ENCODE assay signal across 1 cellular context in the genomic region with DNA sequence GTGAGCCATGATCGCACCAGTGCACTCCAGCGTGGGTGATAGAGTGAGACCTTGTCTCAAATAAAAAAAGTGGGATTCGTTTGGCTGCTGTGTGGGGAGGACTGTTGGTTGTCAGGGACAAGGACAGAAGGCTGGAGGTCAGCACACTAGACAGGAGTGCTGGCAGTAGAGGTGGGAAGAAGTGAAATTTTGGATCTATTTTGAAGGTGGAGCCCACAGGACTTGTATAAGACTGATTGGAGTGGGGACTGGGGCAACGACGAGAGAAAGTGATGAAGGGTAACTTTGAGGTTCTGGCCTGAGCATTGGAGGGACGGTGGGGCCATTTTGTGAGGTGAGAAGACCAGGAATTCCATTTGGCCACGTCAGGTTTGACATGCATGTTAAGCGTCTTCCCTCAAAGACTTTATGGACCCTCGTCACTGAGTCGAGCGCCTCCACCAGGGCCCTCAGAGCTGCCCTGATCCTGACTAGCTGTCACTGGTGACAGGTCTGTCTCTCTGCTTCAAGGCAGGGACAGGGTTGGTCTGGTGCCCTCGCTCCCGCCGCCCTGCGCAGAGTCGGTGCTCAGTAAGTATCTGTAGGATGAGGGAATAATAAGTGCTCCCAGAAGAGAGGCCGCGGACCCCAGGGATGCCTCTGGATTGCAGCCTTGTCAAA.
TF ChIP-seq lines count a peak whose summit lies in the region.

No MANE protein-coding gene starts in this region.

TF ChIP-seq in HepG2, 621 proteins besides CTCF, POLR2A, EP300 and RAD21 (continued from another document):
- TF ChIP-seq, protein P1, sequence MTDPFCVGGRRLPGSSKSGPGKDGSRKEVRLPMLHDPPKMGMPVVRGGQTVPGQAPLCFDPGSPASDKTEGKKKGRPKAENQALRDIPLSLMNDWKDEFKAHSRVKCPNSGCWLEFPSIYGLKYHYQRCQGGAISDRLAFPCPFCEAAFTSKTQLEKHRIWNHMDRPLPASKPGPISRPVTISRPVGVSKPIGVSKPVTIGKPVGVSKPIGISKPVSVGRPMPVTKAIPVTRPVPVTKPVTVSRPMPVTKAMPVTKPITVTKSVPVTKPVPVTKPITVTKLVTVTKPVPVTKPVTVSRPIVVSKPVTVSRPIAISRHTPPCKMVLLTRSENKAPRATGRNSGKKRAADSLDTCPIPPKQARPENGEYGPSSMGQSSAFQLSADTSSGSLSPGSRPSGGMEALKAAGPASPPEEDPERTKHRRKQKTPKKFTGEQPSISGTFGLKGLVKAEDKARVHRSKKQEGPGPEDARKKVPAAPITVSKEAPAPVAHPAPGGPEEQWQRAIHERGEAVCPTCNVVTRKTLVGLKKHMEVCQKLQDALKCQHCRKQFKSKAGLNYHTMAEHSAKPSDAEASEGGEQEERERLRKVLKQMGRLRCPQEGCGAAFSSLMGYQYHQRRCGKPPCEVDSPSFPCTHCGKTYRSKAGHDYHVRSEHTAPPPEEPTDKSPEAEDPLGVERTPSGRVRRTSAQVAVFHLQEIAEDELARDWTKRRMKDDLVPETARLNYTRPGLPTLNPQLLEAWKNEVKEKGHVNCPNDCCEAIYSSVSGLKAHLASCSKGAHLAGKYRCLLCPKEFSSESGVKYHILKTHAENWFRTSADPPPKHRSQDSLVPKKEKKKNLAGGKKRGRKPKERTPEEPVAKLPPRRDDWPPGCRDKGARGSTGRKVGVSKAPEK (CRISPR knock-in tag; IDR thresholded peaks at IDR 0.05; ENCODE audit: borderline replicate concordance): no peak
- no peak for TF ChIP-seq ZSCAN20 (CRISPR knock-in tag; IDR thresholded peaks at IDR 0.05; ENCODE audit: borderline replicate concordance)
- TF ChIP-seq, protein P2, sequence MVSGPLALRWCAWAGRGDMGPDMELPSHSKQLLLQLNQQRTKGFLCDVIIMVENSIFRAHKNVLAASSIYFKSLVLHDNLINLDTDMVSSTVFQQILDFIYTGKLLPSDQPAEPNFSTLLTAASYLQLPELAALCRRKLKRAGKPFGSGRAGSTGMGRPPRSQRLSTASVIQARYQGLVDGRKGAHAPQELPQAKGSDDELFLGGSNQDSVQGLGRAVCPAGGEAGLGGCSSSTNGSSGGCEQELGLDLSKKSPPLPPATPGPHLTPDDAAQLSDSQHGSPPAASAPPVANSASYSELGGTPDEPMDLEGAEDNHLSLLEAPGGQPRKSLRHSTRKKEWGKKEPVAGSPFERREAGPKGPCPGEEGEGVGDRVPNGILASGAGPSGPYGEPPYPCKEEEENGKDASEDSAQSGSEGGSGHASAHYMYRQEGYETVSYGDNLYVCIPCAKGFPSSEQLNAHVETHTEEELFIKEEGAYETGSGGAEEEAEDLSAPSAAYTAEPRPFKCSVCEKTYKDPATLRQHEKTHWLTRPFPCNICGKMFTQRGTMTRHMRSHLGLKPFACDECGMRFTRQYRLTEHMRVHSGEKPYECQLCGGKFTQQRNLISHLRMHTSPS (CRISPR knock-in tag; IDR thresholded peaks at IDR 0.05; ENCODE audit: low read depth): no peak
- TF ChIP-seq POLR2AphosphoS5 (IDR thresholded peaks at IDR 0.05; ENCODE audit: low read depth, low read length): no peak
- no peak for TF ChIP-seq ZNF737 (CRISPR knock-in tag; IDR thresholded peaks at IDR 0.05; ENCODE audit: borderline replicate concordance)
- TF ChIP-seq ZNF431 (CRISPR knock-in tag; IDR thresholded peaks at IDR 0.05; ENCODE audit: borderline replicate concordance, low read depth): 0 out of 2 replicates have a peak, but pooled peaks have one; percentile 22
- TF ChIP-seq ZNF484 (CRISPR knock-in tag; IDR thresholded peaks at IDR 0.05; ENCODE audit: borderline replicate concordance, low read depth): no peak
- no peak for TF ChIP-seq ZNF878 (CRISPR knock-in tag; IDR thresholded peaks at IDR 0.05)
- TF ChIP-seq, protein P3, sequence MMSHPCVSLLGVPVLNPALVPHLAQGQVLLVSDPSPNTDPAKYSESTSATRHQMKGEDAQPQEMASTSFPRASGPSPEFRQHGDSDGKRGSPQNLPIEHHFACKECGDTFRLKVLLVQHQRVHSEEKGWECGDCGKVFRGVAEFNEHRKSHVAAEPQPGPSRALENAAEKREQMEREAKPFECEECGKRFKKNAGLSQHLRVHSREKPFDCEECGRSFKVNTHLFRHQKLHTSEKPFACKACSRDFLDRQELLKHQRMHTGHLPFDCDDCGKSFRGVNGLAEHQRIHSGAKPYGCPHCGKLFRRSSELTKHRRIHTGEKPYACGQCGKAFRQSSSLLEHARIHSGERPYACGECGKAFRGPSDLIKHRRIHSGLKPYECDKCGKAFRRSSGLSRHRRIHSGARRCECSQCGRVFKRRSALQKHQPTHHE (CRISPR knock-in tag; IDR thresholded peaks at IDR 0.05; ENCODE audit: borderline replicate concordance): no peak
- TF ChIP-seq PHF20 (CRISPR knock-in tag; IDR thresholded peaks at IDR 0.05): no peak
- TF ChIP-seq ETV6 (CRISPR knock-in tag; conservative IDR thresholded peaks at IDR 0.05): no peak
- 0 out of 2 replicates have a peak, but pooled peaks have one; percentile 22 for TF ChIP-seq ATF7-NPFF (CRISPR knock-in tag; IDR thresholded peaks at IDR 0.05; ENCODE audit: low read depth)
- no peak for TF ChIP-seq ZNF766 (CRISPR knock-in tag; IDR thresholded peaks at IDR 0.05; ENCODE audit: borderline replicate concordance)
- no peak; the same call in 1 of the 2 replicates for TF ChIP-seq SPEN (CRISPR knock-in tag; IDR thresholded peaks at IDR 0.05; ENCODE audit: low read depth)
- TF ChIP-seq SAFB2 (CRISPR knock-in tag; IDR thresholded peaks at IDR 0.05; ENCODE audit: borderline replicate concordance, low read depth): no peak
- TF ChIP-seq, protein P4, sequence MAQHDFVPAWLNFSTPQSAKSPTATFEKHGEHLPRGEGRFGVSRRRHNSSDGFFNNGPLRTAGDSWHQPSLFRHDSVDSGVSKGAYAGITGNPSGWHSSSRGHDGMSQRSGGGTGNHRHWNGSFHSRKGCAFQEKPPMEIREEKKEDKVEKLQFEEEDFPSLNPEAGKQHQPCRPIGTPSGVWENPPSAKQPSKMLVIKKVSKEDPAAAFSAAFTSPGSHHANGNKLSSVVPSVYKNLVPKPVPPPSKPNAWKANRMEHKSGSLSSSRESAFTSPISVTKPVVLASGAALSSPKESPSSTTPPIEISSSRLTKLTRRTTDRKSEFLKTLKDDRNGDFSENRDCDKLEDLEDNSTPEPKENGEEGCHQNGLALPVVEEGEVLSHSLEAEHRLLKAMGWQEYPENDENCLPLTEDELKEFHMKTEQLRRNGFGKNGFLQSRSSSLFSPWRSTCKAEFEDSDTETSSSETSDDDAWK (CRISPR knock-in tag; IDR thresholded peaks at IDR 0.05): no peak
- TF ChIP-seq ZNF777 (CRISPR knock-in tag; IDR thresholded peaks at IDR 0.05): no peak
- TF ChIP-seq RCOR2 (CRISPR knock-in tag; IDR thresholded peaks at IDR 0.05): no peak
